In genomic region chr11:40187092-40187403, GRCh38 we compare ENCODE assay signal across 14 cellular contexts.
"Had no signal": no experiment of that assay in that cellular context is flagged by ENCODE, and none has a peak within 500 bp of the region (broad histone marks: within the 10 kb centered on the region; RNA-seq: fewer than 3 reads in every experiment).

No MANE protein-coding gene starts in this region.

- H3K9me3 ChIP-seq: gastroesophageal sphincter, neutrophil, transverse colon, vagina had no signal

- H3K27me3 ChIP-seq: neutrophil, transverse colon, vagina had no signal

- DNase-seq: activated naive CD4-positive, alpha-beta T cell; activated naive CD8-positive, alpha-beta T cell treated with anti-CD3 and anti-CD28 coated beads, Interleukin-2, amount 10 ng/mL, durations not matched to agents 7 days and 5 days; aorta; erythroblast; mammary epithelial cell; naive B cell; stimulated activated CD4-positive, alpha-beta T cell treated with anti-CD3 and anti-CD28 coated beads, Interleukin-12 subunit alpha, Interleukin-12 subunit beta, amount 100 ng/mL, for 4 hours; T1000; transverse colon had no signal

- H3K27ac Mint-ChIP-seq: activated naive CD8-positive, alpha-beta T cell treated with anti-CD3 and anti-CD28 coated beads, Interleukin-2, amount 10 ng/mL, durations not matched to agents 7 days and 5 days; naive B cell; stimulated activated effector memory CD8-positive, alpha-beta T cell treated with anti-CD3 and anti-CD28 coated beads, Interleukin-12 subunit alpha, Interleukin-12 subunit beta, amount 100 ng/mL, for 72 hours had no signal

- H3K4me3 Mint-ChIP-seq: activated naive CD8-positive, alpha-beta T cell treated with anti-CD3 and anti-CD28 coated beads, Interleukin-2, amount 10 ng/mL, durations not matched to agents 7 days and 5 days; naive B cell; stimulated activated effector memory CD8-positive, alpha-beta T cell treated with anti-CD3 and anti-CD28 coated beads, Interleukin-12 subunit alpha, Interleukin-12 subunit beta, amount 100 ng/mL, for 72 hours had no signal

- H3K4me1 ChIP-seq: gastroesophageal sphincter, transverse colon, vagina had no signal

- H3K36me3 ChIP-seq: gastroesophageal sphincter, neutrophil, transverse colon, vagina had no signal

- H3K4me1 Mint-ChIP-seq: activated naive CD8-positive, alpha-beta T cell treated with anti-CD3 and anti-CD28 coated beads, Interleukin-2, amount 10 ng/mL, durations not matched to agents 7 days and 5 days; naive B cell; stimulated activated effector memory CD8-positive, alpha-beta T cell treated with anti-CD3 and anti-CD28 coated beads, Interleukin-12 subunit alpha, Interleukin-12 subunit beta, amount 100 ng/mL, for 72 hours had no signal

- H3K4me3 ChIP-seq: gastroesophageal sphincter, transverse colon, vagina had no signal

- H3K36me3 Mint-ChIP-seq: activated naive CD8-positive, alpha-beta T cell treated with anti-CD3 and anti-CD28 coated beads, Interleukin-2, amount 10 ng/mL, durations not matched to agents 7 days and 5 days; naive B cell; stimulated activated effector memory CD8-positive, alpha-beta T cell treated with anti-CD3 and anti-CD28 coated beads, Interleukin-12 subunit alpha, Interleukin-12 subunit beta, amount 100 ng/mL, for 72 hours had no signal

- H3K27me3 Mint-ChIP-seq: activated naive CD8-positive, alpha-beta T cell treated with anti-CD3 and anti-CD28 coated beads, Interleukin-2, amount 10 ng/mL, durations not matched to agents 7 days and 5 days; naive B cell had no signal

- ATAC-seq: activated CD4-positive, CD25-positive, alpha-beta regulatory T cell treated with anti-CD3 and anti-CD28 coated beads, Interleukin-2, amount 50 U/mL, for 24 hours; gastroesophageal sphincter; stimulated activated effector memory CD8-positive, alpha-beta T cell treated with anti-CD3 and anti-CD28 coated beads, Interleukin-12 subunit alpha, Interleukin-12 subunit beta, amount 100 ng/mL, for 72 hours had no signal

- H3K27ac ChIP-seq: neutrophil, transverse colon, vagina had no signal

- H3K9me3 Mint-ChIP-seq: activated naive CD8-positive, alpha-beta T cell treated with anti-CD3 and anti-CD28 coated beads, Interleukin-2, amount 10 ng/mL, durations not matched to agents 7 days and 5 days had no signal
